Comparison of ENCODE assay signal across 12 cellular contexts in the genomic region with DNA sequence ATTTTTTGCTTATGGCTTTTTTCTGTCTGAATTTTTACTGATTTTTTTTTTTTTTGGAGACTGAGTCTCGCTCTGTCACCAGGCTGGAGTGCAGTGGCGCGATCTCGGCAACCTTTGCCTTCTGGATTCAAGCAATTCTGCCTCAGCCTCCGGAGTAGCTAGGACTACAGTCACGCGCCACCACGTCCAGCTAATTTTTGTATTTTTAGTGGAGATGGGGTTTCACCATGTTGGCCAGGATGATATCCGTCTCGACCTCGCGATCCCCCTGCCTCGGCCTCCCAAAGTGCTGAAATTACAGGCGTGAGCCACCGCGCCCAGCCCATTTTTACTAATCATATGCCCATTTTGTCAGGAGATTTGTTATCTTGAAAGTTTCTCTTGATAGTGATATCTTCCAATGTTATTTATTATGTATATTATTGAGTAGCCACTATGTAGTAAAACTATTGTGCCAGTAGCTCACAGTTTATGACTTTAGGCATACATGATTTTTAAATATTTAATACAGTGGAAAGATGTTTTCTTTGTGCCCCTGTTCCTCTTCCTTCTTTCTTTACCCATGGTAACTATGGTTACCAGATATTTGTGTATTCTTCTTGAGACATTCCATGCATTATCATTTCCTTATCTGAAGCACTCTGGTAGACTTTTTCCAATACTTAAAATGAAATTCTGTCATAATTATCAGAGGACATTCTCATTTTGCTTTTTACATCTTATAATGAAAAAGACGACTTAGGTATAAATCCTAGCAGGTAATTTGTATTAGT. TPM values are rescaled to one million over a fixed set of nuclear protein-coding genes. Genes with fewer than 3 reads are reported as not detected.
DNase-seq lines count a peak whose midpoint lies in the region; ATAC-seq and TF ChIP-seq lines count a peak whose summit lies in the region.
"Had no signal": no experiment of that assay in that cellular context is flagged by ENCODE, and none has a peak within 500 bp of the region (broad histone marks: within the 10 kb centered on the region; RNA-seq: fewer than 3 reads in every experiment).

No MANE protein-coding gene starts in this region.

- TF ChIP-seq CTCF in fibroblast of lung (conservative IDR thresholded peaks at IDR 0.05 in 1 of 2, IDR thresholded peaks at IDR 0.05 in 1 of 2; ENCODE audit: low read depth in 1 of 2, low read length in 2 of 2) (no peak), type B pancreatic cell (conservative IDR thresholded peaks at IDR 0.05) (no peak)

- H3K79me2 ChIP-seq in fibroblast of lung (ENCODE audit: control insufficient read depth, insufficient read depth, low read length), result peaks cover 55% of the 10 kb centered on the region

- H3K9me3 Mint-ChIP-seq in stimulated activated naive CD8-positive, alpha-beta T cell treated with anti-CD3 and anti-CD28 coated beads, Interleukin-15, Interleukin-2, amounts not matched to agents 100 ng/mL and 50 ng/mL, for 24 hours, result no peaks in the 10 kb centered on the region
- H3K9me3 Mint-ChIP-seq in type B pancreatic cell, result no peaks in the 10 kb centered on the region

- no peaks in the 10 kb centered on the region for H3K4me1 ChIP-seq in fibroblast of lung (ENCODE audit: control insufficient read depth, extremely low read depth, insufficient read depth, low read length)

- peak overlapping the region; percentile 96 for H3K27ac ChIP-seq in fibroblast of lung (ENCODE audit: insufficient read depth, low read length)

- peak overlapping the region; percentile 93 for H3K4me2 ChIP-seq in fibroblast of lung (ENCODE audit: extremely low read depth, insufficient read depth, low read length)

- H3K27me3 ChIP-seq in fibroblast of lung (ENCODE audit: control insufficient read depth, insufficient read depth, low read length), result no peaks in the 10 kb centered on the region

- H3K9me3 ChIP-seq in T-helper 17 cell (ENCODE audit: control insufficient read depth, low read length, poor library complexity, severe bottlenecking) (no peaks in the 10 kb centered on the region), fibroblast of lung (ENCODE audit: control insufficient read depth, insufficient read depth, low read depth, low read length) (no peaks in the 10 kb centered on the region)

- H3K4me1 Mint-ChIP-seq in stimulated activated naive CD8-positive, alpha-beta T cell treated with anti-CD3 and anti-CD28 coated beads, Interleukin-15, Interleukin-2, amounts not matched to agents 100 ng/mL and 50 ng/mL, for 24 hours (ENCODE audit: low read depth), result peaks cover 63% of the 10 kb centered on the region
- H3K4me1 Mint-ChIP-seq in T-helper 17 cell, result peaks cover 26% of the 10 kb centered on the region
- H3K4me1 Mint-ChIP-seq in type B pancreatic cell (ENCODE audit: unreplicated experiment), result peaks cover 19% of the 10 kb centered on the region

- no peaks in the 10 kb centered on the region for H3K27me3 Mint-ChIP-seq in stimulated activated naive CD8-positive, alpha-beta T cell treated with anti-CD3 and anti-CD28 coated beads, Interleukin-15, Interleukin-2, amounts not matched to agents 100 ng/mL and 50 ng/mL, for 24 hours
- H3K27me3 Mint-ChIP-seq in T-helper 17 cell, result no peaks in the 10 kb centered on the region
- no peaks in the 10 kb centered on the region for H3K27me3 Mint-ChIP-seq in type B pancreatic cell

- no peak for DNase-seq in stimulated activated naive CD8-positive, alpha-beta T cell treated with anti-CD3 and anti-CD28 coated beads, Interleukin-15, Interleukin-2, amounts not matched to agents 100 U/mL and 50 U/mL, for 24 hours
- DNase-seq in T-helper 17 cell, result no peak
- no peak for DNase-seq in fibroblast of lung (ENCODE audit: low read depth in 2 of 2)
- DNase-seq in type B pancreatic cell (ENCODE audit: extremely low spot score, unreplicated experiment), result no peak
- DNase-seq in stimulated activated CD4-positive, alpha-beta T cell treated with anti-CD3 and anti-CD28 coated beads, Interleukin-12 subunit alpha, Interleukin-12 subunit beta, amount 100 ng/mL, for 4 hours, result no peak
- no peak for DNase-seq in foreskin melanocyte
- DNase-seq: activated effector memory CD4-positive, alpha-beta T cell treated with Interleukin-2 at 50 U/mL for 16 hours; NCI-H1930; SHP77 had no signal

- H3K27ac Mint-ChIP-seq in stimulated activated naive CD8-positive, alpha-beta T cell treated with anti-CD3 and anti-CD28 coated beads, Interleukin-15, Interleukin-2, amounts not matched to agents 100 ng/mL and 50 ng/mL, for 24 hours, result no peak overlapping the region
- H3K27ac Mint-ChIP-seq in T-helper 17 cell (peak overlapping the region; percentile 27), type B pancreatic cell (peak overlapping the region; percentile 97)

- peak overlapping the region in 2 of 4 experiments; percentile 68 to 95 for H3K4me3 ChIP-seq in fibroblast of lung (replicated peaks in 1 of 4; ENCODE audit: control extremely low read depth in 1 of 4, insufficient read depth in 1 of 4, low read depth in 3 of 4, low read length in 4 of 4)

- no peak overlapping the region for H3K9ac ChIP-seq in fibroblast of lung (ENCODE audit: insufficient read depth, low read length)

- no peak for ATAC-seq in stimulated activated naive CD8-positive, alpha-beta T cell treated with anti-CD3 and anti-CD28 coated beads, Interleukin-15, Interleukin-2, amounts not matched to agents 100 U/mL and 50 U/mL, for 24 hours
- no peak for ATAC-seq in T-helper 17 cell
- ATAC-seq in GM19455 (IDR thresholded peaks at IDR 0.05; ENCODE audit: unreplicated experiment), result no peak
- ATAC-seq: right cardiac atrium had no signal

- H3K4me3 Mint-ChIP-seq in stimulated activated naive CD8-positive, alpha-beta T cell treated with anti-CD3 and anti-CD28 coated beads, Interleukin-15, Interleukin-2, amounts not matched to agents 100 ng/mL and 50 ng/mL, for 24 hours, result peak overlapping the region; percentile 99
- no peak overlapping the region for H3K4me3 Mint-ChIP-seq in T-helper 17 cell
- H3K4me3 Mint-ChIP-seq in type B pancreatic cell, result peak overlapping the region; percentile 95

- peaks cover 39% of the 10 kb centered on the region for H3K36me3 Mint-ChIP-seq in stimulated activated naive CD8-positive, alpha-beta T cell treated with anti-CD3 and anti-CD28 coated beads, Interleukin-15, Interleukin-2, amounts not matched to agents 100 ng/mL and 50 ng/mL, for 24 hours (ENCODE audit: low read depth)
- H3K36me3 Mint-ChIP-seq in T-helper 17 cell (ENCODE audit: low read depth) (peaks cover 4% of the 10 kb centered on the region), type B pancreatic cell (peaks cover 12% of the 10 kb centered on the region)

- no peaks in the 10 kb centered on the region for H3K36me3 ChIP-seq in fibroblast of lung (ENCODE audit: control insufficient read depth, insufficient read depth, low read length)

- no peaks in the 10 kb centered on the region for H4K20me1 ChIP-seq in fibroblast of lung (ENCODE audit: control insufficient read depth, extremely low read depth, insufficient read depth, low read length)

- H2AFZ ChIP-seq in fibroblast of lung (ENCODE audit: low read length), result no peak overlapping the region

RNA-seq across cellular contexts. Expression of gene HAT1, which starts 2.1 kb away (rescaled TPM):
- 10 to 100 TPM; 20.8 to 22.3 TPM for total RNA-seq in T-helper 17 cell
- 23.0 and 25.9 TPM in 2 replicates for total RNA-seq in fibroblast of lung
- polyA plus RNA-seq in fibroblast of lung, result 57.7 and 84.9 TPM in 2 replicates
- polyA plus RNA-seq in fibroblast of lung (2012), result 32.9 and 52.3 TPM in 2 replicates
- polyA minus RNA-seq in fibroblast of lung (ENCODE audit: low replicate concordance), result 1.0 and 2.7 TPM in 2 replicates
- 35.0 and 43.1 TPM in 2 replicates for total RNA-seq in type B pancreatic cell (ENCODE audit: low replicate concordance)

RNA-seq across cellular contexts. Expression of gene SLC25A12, which starts 30.3 kb away (rescaled TPM):
- total RNA-seq in T-helper 17 cell (10 to 100 TPM; 11.0 to 15.5 TPM), fibroblast of lung (16.9 and 21.5 TPM in 2 replicates), type B pancreatic cell (ENCODE audit: low replicate concordance) (14.1 and 17.7 TPM in 2 replicates)
- polyA plus RNA-seq in fibroblast of lung, result 25.9 and 26.7 TPM in 2 replicates
- polyA plus RNA-seq in fibroblast of lung (2012), result 13.9 and 15.6 TPM in 2 replicates
- 6.8 and 11.0 TPM in 2 replicates for polyA minus RNA-seq in fibroblast of lung (ENCODE audit: low replicate concordance)
